13 cellular contexts compared by ENCODE assay signal in the genomic region with DNA sequence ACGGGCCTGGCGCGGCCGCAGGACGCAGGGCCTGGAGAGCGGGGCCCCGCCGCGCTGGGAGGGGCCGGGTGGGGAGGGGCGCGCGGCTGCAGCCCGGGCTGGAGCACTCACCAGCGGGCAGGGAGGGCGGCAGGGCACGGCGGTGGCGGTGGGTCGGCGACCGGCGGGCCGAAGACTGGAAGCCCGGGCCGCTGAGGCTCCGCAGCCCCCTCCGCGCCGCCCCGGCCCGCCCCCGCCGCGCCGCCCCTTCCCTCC. TPM values are rescaled to one million over a fixed set of nuclear protein-coding genes. Genes with fewer than 3 reads are reported as not detected.
DNase-seq lines count a peak whose midpoint lies in the region; ATAC-seq, FAIRE-seq and TF ChIP-seq lines count a peak whose summit lies in the region.
"Had no signal": no experiment of that assay in that cellular context is flagged by ENCODE, and none has a peak within 500 bp of the region (broad histone marks: within the 10 kb centered on the region; RNA-seq: fewer than 3 reads in every experiment).

A gene with protein sequence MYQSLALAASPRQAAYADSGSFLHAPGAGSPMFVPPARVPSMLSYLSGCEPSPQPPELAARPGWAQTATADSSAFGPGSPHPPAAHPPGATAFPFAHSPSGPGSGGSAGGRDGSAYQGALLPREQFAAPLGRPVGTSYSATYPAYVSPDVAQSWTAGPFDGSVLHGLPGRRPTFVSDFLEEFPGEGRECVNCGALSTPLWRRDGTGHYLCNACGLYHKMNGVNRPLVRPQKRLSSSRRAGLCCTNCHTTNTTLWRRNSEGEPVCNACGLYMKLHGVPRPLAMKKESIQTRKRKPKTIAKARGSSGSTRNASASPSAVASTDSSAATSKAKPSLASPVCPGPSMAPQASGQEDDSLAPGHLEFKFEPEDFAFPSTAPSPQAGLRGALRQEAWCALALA (minus strand): TSS at position 177 of the 255 bp plus-strand sequence. CDS start 474 bp downstream, outside the sequence.

- H3K36me3 ChIP-seq in HUES6 (ENCODE audit: control insufficient read depth, insufficient read depth, low read length) (no peaks in the 10 kb centered on the region), ascending aorta (no peaks in the 10 kb centered on the region), right lobe of liver (no peaks in the 10 kb centered on the region)

- no CpG with 5 or more reads among the region's 36 CpGs for WGBS in right lobe of liver (ENCODE audit: insufficient coverage, low coverage, low lambda C conversion rate, missing lambda C conversion rate)

- H3K27ac Mint-ChIP-seq in stimulated activated memory B cell treated with anti-CD40 and anti-IgM and Interleukin-4, amounts not matched to agents 10 μg/mL and 1 μg/mL and 100 μg/mL, for 72 hours = no peak within 1 kb of the TSS
- H3K27ac Mint-ChIP-seq: stimulated activated naive CD8-positive, alpha-beta T cell treated with anti-CD3 and anti-CD28 coated beads, Interleukin-15, Interleukin-2, amounts not matched to agents 100 ng/mL and 50 ng/mL, for 24 hours had no signal

- peaks cover 68% of the 10 kb centered on the region for H3K27me3 Mint-ChIP-seq in stimulated activated memory B cell treated with anti-CD40 and anti-IgM and Interleukin-4, amounts not matched to agents 10 μg/mL and 1 μg/mL and 100 μg/mL, for 72 hours

- H3K9ac ChIP-seq in HUES6 (ENCODE audit: low read length) = peak within 1 kb of the TSS; percentile 50

- DNase-seq in ascending aorta (ENCODE audit: low spot score in 2 of 2) = no peak
- DNase-seq in right lobe of liver = no peak
- no peak for DNase-seq in urothelium cell line (ENCODE audit: low spot score)
- no peak for DNase-seq in HuH-7.5 (ENCODE audit: low spot score)
- no peak for DNase-seq in UCSD-AML1 (lab: John Stamatoyannopoulos, UW; ENCODE audit: unreplicated experiment)
- DNase-seq in GM12891 (ENCODE audit: insufficient read length, low spot score) = no peak
- DNase-seq: foreskin fibroblast, NCI-H187 treated with DMSO at 0.1 percent for 48 hours had no signal

- ATAC-seq in right lobe of liver = no peak
- no peak for ATAC-seq in stimulated activated memory B cell treated with anti-CD40 and anti-IgM and Interleukin-4, amounts not matched to agents 10 μg/mL and 1 μg/mL and 100 μg/mL, for 72 hours

- H3K4me1 ChIP-seq in HUES6 (ENCODE audit: control insufficient read depth, insufficient read depth, low read length) (peaks cover 14% of the 10 kb centered on the region), ascending aorta (peaks cover 0 to 7% of the 10 kb centered on the region in 2 donors), right lobe of liver (no peaks in the 10 kb centered on the region)

- TF ChIP-seq POLR2A in right lobe of liver (IDR thresholded peaks at IDR 0.05) (no peak), GM12891 (IDR thresholded peaks at IDR 0.05; ENCODE audit: low read depth, low read length) (no peak)

- TF ChIP-seq CTCF in ascending aorta (IDR thresholded peaks at IDR 0.05) (no peak), right lobe of liver (IDR thresholded peaks at IDR 0.05) (no peak)

- H3K4me3 ChIP-seq in HUES6 (ENCODE audit: low read depth, low read length) = peak within 1 kb of the TSS; percentile 63
- H3K4me3 ChIP-seq in ascending aorta = peak within 1 kb of the TSS; percentile 52 to 54
- H3K4me3 ChIP-seq in right lobe of liver = peak within 1 kb of the TSS; percentile 18 to 26 (median 24)

- no peak for FAIRE-seq in urothelium cell line (lab: Jason Lieb, UNC)
- no peak for FAIRE-seq in GM12891 (lab: Jason Lieb, UNC)

- H3K9me3 ChIP-seq in HUES6 (ENCODE audit: control insufficient read depth, insufficient read depth, low read depth, low read length) = no peaks in the 10 kb centered on the region
- H3K9me3 ChIP-seq in ascending aorta = no peaks in the 10 kb centered on the region
- H3K9me3 ChIP-seq in right lobe of liver = no peaks in the 10 kb centered on the region

- intact Hi-C loops in ascending aorta (cut with DNase I) = no loop called here
- intact Hi-C loops in right lobe of liver (cut with DNase I) = no loop called here

- H3K27ac ChIP-seq in HUES6 (ENCODE audit: low read depth, low read length) (no peak within 1 kb of the TSS), ascending aorta (no peak within 1 kb of the TSS), right lobe of liver (no peak within 1 kb of the TSS)

- no peaks in the 10 kb centered on the region for H3K9me3 Mint-ChIP-seq in stimulated activated memory B cell treated with anti-CD40 and anti-IgM and Interleukin-4, amounts not matched to agents 10 μg/mL and 1 μg/mL and 100 μg/mL, for 72 hours
- H3K9me3 Mint-ChIP-seq: stimulated activated naive CD8-positive, alpha-beta T cell treated with anti-CD3 and anti-CD28 coated beads, Interleukin-15, Interleukin-2, amounts not matched to agents 100 ng/mL and 50 ng/mL, for 24 hours had no signal

- H3K27me3 ChIP-seq in HUES6 (ENCODE audit: control insufficient read depth, insufficient read depth, low read length) (peaks cover 82% of the 10 kb centered on the region), ascending aorta (peaks cover 5% of the 10 kb centered on the region), right lobe of liver (peaks cover 0 to 21% of the 10 kb centered on the region in 2 donors)

- no peaks in the 10 kb centered on the region for H3K36me3 Mint-ChIP-seq in stimulated activated memory B cell treated with anti-CD40 and anti-IgM and Interleukin-4, amounts not matched to agents 10 μg/mL and 1 μg/mL and 100 μg/mL, for 72 hours

- H3K4me1 Mint-ChIP-seq in stimulated activated memory B cell treated with anti-CD40 and anti-IgM and Interleukin-4, amounts not matched to agents 10 μg/mL and 1 μg/mL and 100 μg/mL, for 72 hours = peaks cover 9% of the 10 kb centered on the region

- peak within 1 kb of the TSS; percentile 56 for H3K4me3 Mint-ChIP-seq in stimulated activated memory B cell treated with anti-CD40 and anti-IgM and Interleukin-4, amounts not matched to agents 10 μg/mL and 1 μg/mL and 100 μg/mL, for 72 hours
- H3K4me3 Mint-ChIP-seq: stimulated activated naive CD8-positive, alpha-beta T cell treated with anti-CD3 and anti-CD28 coated beads, Interleukin-15, Interleukin-2, amounts not matched to agents 100 ng/mL and 50 ng/mL, for 24 hours had no signal

TF ChIP-seq in GM12891, 5 proteins besides CTCF, POLR2A, EP300 and RAD21:
- no peak for TF ChIP-seq POU2F2 (IDR thresholded peaks at IDR 0.05; ENCODE audit: low read depth, low read length)
- TF ChIP-seq PAX5 (IDR thresholded peaks at IDR 0.05; ENCODE audit: insufficient read depth, low read length, severe bottlenecking) = no peak
- TF ChIP-seq TAF1 (IDR thresholded peaks at IDR 0.05; ENCODE audit: low read depth, low read length) = no peak
- no peak for TF ChIP-seq SPI1 (IDR thresholded peaks at IDR 0.05; ENCODE audit: low read depth, low read length)
- no peak for TF ChIP-seq POLR2AphosphoS5 (IDR thresholded peaks at IDR 0.05; ENCODE audit: low read depth, low read length)
TF ChIP-seq in GM12891: peak in this region for 0.

RNA-seq across cellular contexts. Expression of the gene that starts here (rescaled TPM):
- total RNA-seq in ascending aorta (not detected), right lobe of liver (under 1 TPM; 0.12 to 0.56 (median 0.26) TPM)
- polyA plus RNA-seq in GM12891 (2012; ENCODE audit: low read depth, missing spikeins) = 0.04 TPM
- total RNA-seq: chondrocyte, HT1080 had no signal
